10 cellular contexts compared by ENCODE assay signal in genomic region chr5:122183098-122183794, GRCh38. TPM values are rescaled to one million over a fixed set of nuclear protein-coding genes. Genes with fewer than 3 reads are reported as not detected.
DNase-seq lines count a peak whose midpoint lies in the region; ATAC-seq and TF ChIP-seq lines count a peak whose summit lies in the region.
"Had no signal": no experiment of that assay in that cellular context is flagged by ENCODE, and none has a peak within 500 bp of the region (broad histone marks: within the 10 kb centered on the region; RNA-seq: fewer than 3 reads in every experiment).

No MANE protein-coding gene starts in this region.

- peak; percentile 78 for ATAC-seq in gastroesophageal sphincter
- peak; percentile 28 to 67 (median 58) for ATAC-seq in psoas muscle
- no peak for ATAC-seq in HG03159 (IDR thresholded peaks at IDR 0.05; ENCODE audit: unreplicated experiment)

- TF ChIP-seq CTCF in gastroesophageal sphincter (IDR thresholded peaks at IDR 0.05), result no peak
- TF ChIP-seq CTCF in psoas muscle (IDR thresholded peaks at IDR 0.05), result no peak
- no peak for TF ChIP-seq CTCF in nephron progenitor cell (IDR thresholded peaks at IDR 0.05)

- H3K36me3 Mint-ChIP-seq in nephron progenitor cell (ENCODE audit: low read depth), result no peaks in the 10 kb centered on the region

- H3K36me3 ChIP-seq in gastroesophageal sphincter (no peaks in the 10 kb centered on the region), psoas muscle (ENCODE audit: insufficient read depth in 1 of 2, low read depth in 1 of 2) (no peaks in the 10 kb centered on the region)

- H3K27me3 Mint-ChIP-seq in nephron progenitor cell (ENCODE audit: low read depth, poor library complexity), result peaks cover 9% of the 10 kb centered on the region

- H3K4me1 ChIP-seq in gastroesophageal sphincter, result peaks cover 13 to 40% (median 23%) of the 10 kb centered on the region in 3 donors
- peaks cover 9% of the 10 kb centered on the region for H3K4me1 ChIP-seq in psoas muscle

- H3K9me3 ChIP-seq in gastroesophageal sphincter (no peaks in the 10 kb centered on the region), psoas muscle (no peaks in the 10 kb centered on the region)

- H3K27ac ChIP-seq in gastroesophageal sphincter (peak overlapping the region; percentile 43 to 72 (median 64)), psoas muscle (no peak overlapping the region)
- H3K27ac ChIP-seq: SK-N-MC had no signal

- TF ChIP-seq POLR2A in gastroesophageal sphincter (IDR thresholded peaks at IDR 0.05), result no peak

- DNase-seq in DMS79 (lab: John Stamatoyannopoulos, UW) (peak; percentile 7), T1000 (lab: John Stamatoyannopoulos, UW) (peak; percentile 40), psoas muscle (peak; percentile 73), NCI-H146 treated with DMSO at 0.1 percent for 48 hours (lab: John Stamatoyannopoulos, UW; ENCODE audit: unreplicated experiment) (no peak), 8988T (no peak), nephron progenitor cell (no peak)

- H3K27ac Mint-ChIP-seq in nephron progenitor cell, result no peak overlapping the region

- WGBS in gastroesophageal sphincter (ENCODE audit: low coverage in 1 of 2), 2 donors, result 44 to 58% methylated on average over 3 to 6 of the region's 7 CpGs
- 14 to 18% (median 14%) methylated on average over 7 of the region's 7 CpGs for WGBS in psoas muscle, 3 donors

- no peak overlapping the region for H3K4me3 Mint-ChIP-seq in nephron progenitor cell
- H3K4me3 Mint-ChIP-seq: central memory CD8-positive, alpha-beta T cell had no signal

- intact Hi-C loops in psoas muscle (cut with DNase I), result no loop called here

- peaks cover 13% of the 10 kb centered on the region for H3K9me3 Mint-ChIP-seq in nephron progenitor cell
- H3K9me3 Mint-ChIP-seq: central memory CD8-positive, alpha-beta T cell had no signal

- H3K27me3 ChIP-seq in gastroesophageal sphincter, result no peaks in the 10 kb centered on the region
- H3K27me3 ChIP-seq in psoas muscle (ENCODE audit: insufficient read depth in 3 of 3, low read length in 2 of 3), result no peaks in the 10 kb centered on the region

- TF ChIP-seq EP300 in gastroesophageal sphincter (IDR thresholded peaks at IDR 0.05), result no peak

- no peak overlapping the region for H3K4me3 ChIP-seq in gastroesophageal sphincter
- H3K4me3 ChIP-seq in psoas muscle, result no peak overlapping the region
- H3K4me3 ChIP-seq: SK-N-MC had no signal

- H3K4me1 Mint-ChIP-seq in nephron progenitor cell, result peaks cover 19% of the 10 kb centered on the region
- H3K4me1 Mint-ChIP-seq: central memory CD8-positive, alpha-beta T cell had no signal

RNA-seq across cellular contexts. Expression of gene ZNF474, which starts 53.9 kb away (rescaled TPM):
- total RNA-seq in gastroesophageal sphincter (1 to 10 TPM in 2 of 4 donors, under 1 TPM in 2; 0.52 to 1.3 (median 1.0) TPM), psoas muscle (under 1 TPM in 3 of 4 donors, not detected in 1; 0.12 to 0.77 (median 0.18) TPM)
- polyA plus RNA-seq in psoas muscle, result under 1 TPM in 2 of 3 donors, not detected in 1; 0.05 to 0.16 TPM

Comparison
In these comparisons a context has a peak if more than half of its experiments do, and no peak if none do; other contexts are left out.
1. DNase-seq: peak in DMS79 (single experiment), T1000 (single experiment) and psoas muscle (2 of 2); none in NCI-H146 treated with DMSO at 0.1 percent for 48 hours (single experiment), 8988T (single experiment) and nephron progenitor cell (single experiment).